ENCODE assay signal across 8 cellular contexts in the genomic region with DNA sequence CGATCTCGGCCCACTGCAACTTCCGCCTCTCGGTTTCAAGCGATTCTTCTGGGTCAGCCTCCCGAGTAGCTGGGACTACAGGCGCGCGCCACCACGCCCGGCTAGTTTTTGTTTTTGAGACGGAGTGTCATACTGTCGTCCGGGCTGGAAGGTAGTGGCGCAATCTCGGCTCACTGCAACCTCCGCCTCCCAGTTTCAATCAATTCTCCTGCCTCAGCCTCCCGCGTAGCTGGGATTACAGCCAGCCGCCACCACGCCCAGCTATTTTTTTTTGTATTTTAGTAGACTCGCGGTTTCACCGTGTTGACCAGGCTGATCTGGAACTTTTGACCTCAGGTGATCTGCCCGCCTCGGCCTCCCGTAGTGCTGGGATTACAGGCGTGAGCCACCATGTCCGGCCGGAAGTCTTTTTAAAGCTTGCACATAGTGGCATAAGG. TPM values are rescaled to one million over a fixed set of nuclear protein-coding genes. Genes with fewer than 3 reads are reported as not detected.
DNase-seq lines count a peak whose midpoint lies in the region; ATAC-seq and TF ChIP-seq lines count a peak whose summit lies in the region.

No MANE protein-coding gene starts in this region.

- no peaks in the 10 kb centered on the region for H3K27me3 Mint-ChIP-seq in chondrocyte (ENCODE audit: low read depth)

- peaks cover 24% of the 10 kb centered on the region for H3K36me3 Mint-ChIP-seq in chondrocyte (ENCODE audit: low read depth)

- H3K27ac ChIP-seq in AG04450 (ENCODE audit: low read depth, low read length): no peak overlapping the region
- no peak overlapping the region for H3K27ac ChIP-seq in muscle layer of colon (ENCODE audit: low read depth, low read length)

- CTCF ChIA-PET in AG04450 (lab: Charles Lee): no interaction called here

- no peak overlapping the region for H3K9ac ChIP-seq in muscle layer of colon (ENCODE audit: low read length)

- no peak for TF ChIP-seq CTCF in AG04450 (IDR thresholded peaks at IDR 0.05; ENCODE audit: low read depth, low read length)
- TF ChIP-seq CTCF in chondrocyte (IDR thresholded peaks at IDR 0.05): no peak

- H3K4me3 Mint-ChIP-seq in chondrocyte (ENCODE audit: unreplicated experiment): peak overlapping the region; percentile 84

- ATAC-seq in HG03571 (IDR thresholded peaks at IDR 0.05; ENCODE audit: unreplicated experiment) (no peak), GM18873 (IDR thresholded peaks at IDR 0.05; ENCODE audit: low FRiP score, unreplicated experiment) (no peak), GM21717 (IDR thresholded peaks at IDR 0.05; ENCODE audit: unreplicated experiment) (no peak)

- in situ Hi-C loops in KBM-7 (cut with MboI; ENCODE audit: low pct_unique_long_range_greater_than_20kb, low sequenced_read_pairs): no loop called here

- peaks cover 82% of the 10 kb centered on the region for H3K4me1 Mint-ChIP-seq in chondrocyte (ENCODE audit: low read depth)

- H3K4me3 ChIP-seq in AG04450 (ENCODE audit: low read depth, low read length) (peak overlapping the region; percentile 85), muscle layer of colon (ENCODE audit: low read depth in 1 of 2, low read length in 2 of 2) (peak overlapping the region; percentile 82 to 85)

- no peaks in the 10 kb centered on the region for H3K9me3 Mint-ChIP-seq in chondrocyte (ENCODE audit: low read depth)

- DNase-seq in AG04450 (ENCODE audit: low read depth, low spot score) (no peak), KBM-7 (peak; percentile 8), chondrocyte (ENCODE audit: low spot score) (no peak), SIG-M5 treated with dmso at 0.1 percent for 504 hours (lab: John Stamatoyannopoulos, UW; ENCODE audit: unreplicated experiment) (no peak)

- POLR2A ChIA-PET in AG04450 (lab: Yijun Ruan, JAX): interaction anchor here (0.6 kb wide), 1 partner anchor 284 kb away, joined by 8 read pairs; no protein-coding TSS in a partner anchor

- peaks cover 10% of the 10 kb centered on the region for H3K36me3 ChIP-seq in muscle layer of colon (ENCODE audit: insufficient read depth, low read length)

- H3K9me3 ChIP-seq in AG04450 (ENCODE audit: control insufficient read depth, insufficient read depth, low read length) (peaks cover 5% of the 10 kb centered on the region; the same call in 1 of the 2 replicates), muscle layer of colon (ENCODE audit: low read length) (no peaks in the 10 kb centered on the region)

- peaks cover 39% of the 10 kb centered on the region for H3K4me1 ChIP-seq in muscle layer of colon (ENCODE audit: insufficient read depth, low read length)

- peak overlapping the region; percentile 97 for H3K27ac Mint-ChIP-seq in chondrocyte (ENCODE audit: unreplicated experiment)

- H3K27me3 ChIP-seq in AG04450 (ENCODE audit: control insufficient read depth, insufficient read depth, low read length): no peaks in the 10 kb centered on the region
- no peaks in the 10 kb centered on the region for H3K27me3 ChIP-seq in muscle layer of colon (ENCODE audit: control insufficient read depth in 1 of 2, insufficient read depth in 2 of 2, low read length in 2 of 2)

RNA-seq across cellular contexts. Expression of a gene that starts 1.2 kb away (rescaled TPM):
- polyA plus RNA-seq in AG04450 (2011; rRNA removed): 18.0 and 29.1 TPM in 2 replicates
- polyA minus RNA-seq in AG04450 (2011; rRNA and poly(A)+ RNA removed): 10.4 and 18.7 TPM in 2 replicates
- 36.4 to 59.1 TPM (median 37.7 TPM) in 3 replicates for total RNA-seq in chondrocyte
